8 cellular contexts compared by ENCODE assay signal in genomic region chr6:8082954-8083858, GRCh38. TPM values are rescaled to one million over a fixed set of nuclear protein-coding genes. Genes with fewer than 3 reads are reported as not detected.
DNase-seq lines count a peak whose midpoint lies in the region; ATAC-seq and TF ChIP-seq lines count a peak whose summit lies in the region.

No MANE protein-coding gene starts in this region.

- H3K9me3 ChIP-seq in sigmoid colon (no peaks in the 10 kb centered on the region), testis (no peaks in the 10 kb centered on the region)

- peak overlapping the region in 1 of 2 donors; percentile 29 for H3K27ac Mint-ChIP-seq in effector memory CD8-positive, alpha-beta T cell

- H3K4me1 Mint-ChIP-seq in effector memory CD8-positive, alpha-beta T cell (ENCODE audit: low read depth in 2 of 2), result peaks cover 0 to 5% of the 10 kb centered on the region in 2 donors

- no peaks in the 10 kb centered on the region for H3K27me3 Mint-ChIP-seq in effector memory CD8-positive, alpha-beta T cell

- TF ChIP-seq POLR2A in sigmoid colon (IDR thresholded peaks at IDR 0.05) (no peak), testis (IDR thresholded peaks at IDR 0.05) (no peak)

- no peak overlapping the region for H3K4me3 Mint-ChIP-seq in effector memory CD8-positive, alpha-beta T cell

- H3K4me3 ChIP-seq in sigmoid colon (no peak overlapping the region), testis (no peak overlapping the region)

- TF ChIP-seq CTCF in sigmoid colon (IDR thresholded peaks at IDR 0.05) (no peak), testis (IDR thresholded peaks at IDR 0.05) (no peak)

- no peak for TF ChIP-seq EP300 in sigmoid colon (IDR thresholded peaks at IDR 0.05)

- H3K36me3 ChIP-seq in sigmoid colon (peaks cover 0 to 14% (median 2%) of the 10 kb centered on the region in 4 donors), testis (ENCODE audit: low read depth, missing control alignments) (peaks cover 1% of the 10 kb centered on the region)

- H3K9me3 Mint-ChIP-seq in effector memory CD8-positive, alpha-beta T cell, result no peaks in the 10 kb centered on the region

- peak overlapping the region in 1 of 4 donors; percentile 14 for H3K27ac ChIP-seq in sigmoid colon
- H3K27ac ChIP-seq in testis, result no peak overlapping the region

- ATAC-seq in esophagus mucosa, result peak; percentile 86
- ATAC-seq in GM18858 (IDR thresholded peaks at IDR 0.05; ENCODE audit: unreplicated experiment), result no peak
- no peak for ATAC-seq in effector memory CD8-positive, alpha-beta T cell (replicated peaks)

- 60 to 75% methylated on average over 11 of the region's 11 CpGs for WGBS in sigmoid colon, 2 donors
- WGBS in testis, 2 donors, result 69 to 70% methylated on average over 11 of the region's 11 CpGs

- peaks cover 26% of the 10 kb centered on the region for H3K36me3 Mint-ChIP-seq in effector memory CD8-positive, alpha-beta T cell (ENCODE audit: insufficient read depth)

- intact Hi-C loops in sigmoid colon (cut with DNase I) (no loop called here), testis (cut with DNase I; ENCODE audit: low total_unique reads) (no loop called here)

- peaks cover 0 to 13% (median 4%) of the 10 kb centered on the region in 4 donors for H3K4me1 ChIP-seq in sigmoid colon
- H3K4me1 ChIP-seq in testis, result peaks cover 9% of the 10 kb centered on the region

- H3K27me3 ChIP-seq in sigmoid colon (no peaks in the 10 kb centered on the region), testis (no peaks in the 10 kb centered on the region)

- DNase-seq in GM04504 (ENCODE audit: low read depth), result peak; percentile 57
- peak; percentile 22 for DNase-seq in NCI-H774 (lab: John Stamatoyannopoulos, UW)
- peak; percentile 81 for DNase-seq in pulmonary artery endothelial cell (ENCODE audit: low read depth, low spot score)
- DNase-seq in sigmoid colon, result no peak
- no peak for DNase-seq in effector memory CD8-positive, alpha-beta T cell
- no peak for DNase-seq in testis

RNA-seq across cellular contexts. Expression of gene BLOC1S5, which starts 19.0 kb away (rescaled TPM):
- total RNA-seq in esophagus mucosa (6.5 TPM), pulmonary artery endothelial cell (20.2 and 22.8 TPM in 2 replicates), sigmoid colon (10 to 100 TPM; 10.8 to 16.2 (median 12.8) TPM), testis (10 to 100 TPM; 10.9 to 12.1 TPM)
- polyA plus RNA-seq in sigmoid colon (10 to 100 TPM in 2 of 3 donors, 1 to 10 TPM in 1; 5.5 to 12.3 (median 10.2) TPM), testis (ENCODE audit: insufficient read depth, low read depth, low replicate concordance) (8.4 TPM)

RNA-seq across cellular contexts. Expression of gene EEF1E1, which starts 19.1 kb away (rescaled TPM):
- total RNA-seq in esophagus mucosa, result 21.4 TPM
- total RNA-seq in pulmonary artery endothelial cell, result 76.2 and 107 TPM in 2 replicates
- total RNA-seq in sigmoid colon, result 10 to 100 TPM; 12.5 to 36.7 (median 25.5) TPM
- 10 to 100 TPM; 11.4 to 31.5 (median 20.6) TPM for polyA plus RNA-seq in sigmoid colon
- total RNA-seq in testis, result 10 to 100 TPM; 53.5 to 62.4 TPM
- 93.3 TPM for polyA plus RNA-seq in testis (ENCODE audit: insufficient read depth, low read depth, low replicate concordance)

Comparison
In these comparisons a context has a peak if more than half of its experiments do, and no peak if none do; other contexts are left out.
1. DNase-seq: peak in GM04504 (single experiment), NCI-H774 (single experiment) and pulmonary artery endothelial cell (single experiment); none in sigmoid colon (single experiment), effector memory CD8-positive, alpha-beta T cell (0 of 3) and testis (single experiment).